Comparison of ENCODE assay signal across 2 cellular contexts in genomic region chr11:405323-405975, GRCh38.
TF ChIP-seq lines count a peak whose summit lies in the region.

No MANE protein-coding gene starts in this region.

TF ChIP-seq in HCT116, 20 proteins besides CTCF, POLR2A, EP300 and RAD21 (continued from another document):
- TF ChIP-seq REST (IDR thresholded peaks at IDR 0.05; ENCODE audit: low read depth) (no peak), MAX (IDR thresholded peaks at IDR 0.05) (no peak), ATF3 (IDR thresholded peaks at IDR 0.05) (no peak), TCF7L2 (IDR thresholded peaks at IDR 0.05; ENCODE audit: borderline replicate concordance, extremely low read depth, insufficient read depth, insufficient read length) (no peak), POLR2AphosphoS5 (IDR thresholded peaks at IDR 0.05; ENCODE audit: low read depth, low read length) (no peak; the same call in 1 of the 2 replicates), SRF (IDR thresholded peaks at IDR 0.05; ENCODE audit: low read depth) (no peak), FOSL1 (IDR thresholded peaks at IDR 0.05; ENCODE audit: low read depth) (no peak), EGR1 (IDR thresholded peaks at IDR 0.05; ENCODE audit: low read depth) (no peak), EZH2 (IDR thresholded peaks at IDR 0.05) (no peak), JUND (IDR thresholded peaks at IDR 0.05) (no peak)

TF ChIP-seq in WTC11, 78 proteins besides CTCF, POLR2A, EP300 and RAD21 (continued from another document):
- no peak for TF ChIP-seq ZNF532 (CRISPR knock-in tag; IDR thresholded peaks at IDR 0.05; ENCODE audit: borderline replicate concordance)
- TF ChIP-seq JUN (CRISPR knock-in tag; IDR thresholded peaks at IDR 0.05): no peak
- TF ChIP-seq NR3C1 (CRISPR knock-in tag; conservative IDR thresholded peaks at IDR 0.05; ENCODE audit: low read depth): no peak
- TF ChIP-seq ZNF425 (CRISPR knock-in tag; conservative IDR thresholded peaks at IDR 0.05): no peak
- TF ChIP-seq GABPB1 (CRISPR knock-in tag; IDR thresholded peaks at IDR 0.05): no peak
- TF ChIP-seq PREB (CRISPR knock-in tag; IDR thresholded peaks at IDR 0.05; ENCODE audit: borderline replicate concordance): no peak
- TF ChIP-seq CBFB (CRISPR knock-in tag; IDR thresholded peaks at IDR 0.05; ENCODE audit: low read depth): no peak
- no peak for TF ChIP-seq TEAD1 (CRISPR knock-in tag; IDR thresholded peaks at IDR 0.05)
TF ChIP-seq in WTC11: peak in this region for 0.
